Comparison of ENCODE assay signal across 8 cellular contexts in genomic region chr6:149082320-149082719, GRCh38.
A peak's percentile ranks its signal among the peaks of the same experiment; 100 is the strongest.
DNase-seq lines count a peak whose midpoint lies in the region; ATAC-seq and TF ChIP-seq lines count a peak whose summit lies in the region.

No MANE protein-coding gene starts in this region.

- no peak overlapping the region for H3K27ac ChIP-seq in left ventricle myocardium inferior (replicated peaks)

- H3K4me1 ChIP-seq in adipocyte (ENCODE audit: control insufficient read depth, insufficient read depth, low read length) (peaks cover 36% of the 10 kb centered on the region), left ventricle myocardium inferior (peaks cover 20% of the 10 kb centered on the region)

- peak overlapping the region; percentile 5 for H3K9ac ChIP-seq in adipocyte (ENCODE audit: low read length)

- TF ChIP-seq CTCF in left ventricle myocardium inferior (IDR thresholded peaks at IDR 0.05; ENCODE audit: borderline replicate concordance) (peak; percentile 88), retinal pigment epithelial cell (conservative IDR thresholded peaks at IDR 0.05; ENCODE audit: low read depth, low read length) (peak; percentile 78)

- H3K36me3 ChIP-seq in adipocyte (ENCODE audit: control insufficient read depth, insufficient read depth, low read length, severe bottlenecking) (no peaks in the 10 kb centered on the region), left ventricle myocardium inferior (no peaks in the 10 kb centered on the region)

- H3K27me3 ChIP-seq in adipocyte (replicated peaks; ENCODE audit: control insufficient read depth, insufficient read depth, low read length) (no peaks in the 10 kb centered on the region), left ventricle myocardium inferior (ENCODE audit: low read depth) (peaks cover 4% of the 10 kb centered on the region)

- intact Hi-C loops in left ventricle myocardium inferior (cut with micrococcal nuclease) = loop anchor here (5.0 kb wide), 1 partner anchor 350 kb away; no protein-coding TSS in a partner anchor

- peak; percentile 60 for DNase-seq in ELF-1 (ENCODE audit: low read depth, low spot score)
- DNase-seq in HCEC 1CT = peak; percentile 68
- peak; percentile 83 for DNase-seq in NCI-H146 (lab: John Stamatoyannopoulos, UW)
- DNase-seq in T-helper 1 cell = peak; percentile 51 to 91 (median 75)
- DNase-seq in adipocyte (ENCODE audit: low read depth) = peak; percentile 88
- DNase-seq in left ventricle myocardium inferior = peak; percentile 74
- no peak for DNase-seq in retinal pigment epithelial cell (ENCODE audit: low read depth)

- H3K9me3 ChIP-seq in adipocyte (ENCODE audit: control insufficient read depth, low read length) (no peaks in the 10 kb centered on the region), left ventricle myocardium inferior (replicated peaks) (no peaks in the 10 kb centered on the region)

- H3K4me3 ChIP-seq in adipocyte (ENCODE audit: low read length) (no peak overlapping the region), left ventricle myocardium inferior (no peak overlapping the region), retinal pigment epithelial cell (ENCODE audit: low read length) (no peak overlapping the region)

- ATAC-seq in HG02840 (IDR thresholded peaks at IDR 0.05; ENCODE audit: low FRiP score, unreplicated experiment) = no peak
